In genomic region chr1:25520446-25521061, GRCh38 we compare ENCODE assay signal across 8 cellular contexts. TPM values are rescaled to one million over a fixed set of nuclear protein-coding genes. Genes with fewer than 3 reads are reported as not detected.
A peak's percentile ranks its signal among the peaks of the same experiment; 100 is the strongest.
DNase-seq lines count a peak whose midpoint lies in the region; ATAC-seq, FAIRE-seq and TF ChIP-seq lines count a peak whose summit lies in the region.

No MANE protein-coding gene starts in this region.

- no peak overlapping the region for H3K4me3 ChIP-seq in CD4-positive, CD25-positive, alpha-beta regulatory T cell (ENCODE audit: low read depth, low read length)
- H3K4me3 ChIP-seq in RWPE2 (ENCODE audit: severe bottlenecking) = no peak overlapping the region

- no peaks in the 10 kb centered on the region for H3K27me3 ChIP-seq in CD4-positive, CD25-positive, alpha-beta regulatory T cell (ENCODE audit: control insufficient read depth, insufficient read depth, low read length)
- H3K27me3 ChIP-seq in RWPE2 (ENCODE audit: insufficient read depth, poor library complexity, severe bottlenecking) = no peaks in the 10 kb centered on the region

- H3K9me3 Mint-ChIP-seq in CD4-positive, CD25-positive, alpha-beta regulatory T cell = peaks cover 0 to 4% (median 3%) of the 10 kb centered on the region in 7 donors
- H3K9me3 Mint-ChIP-seq in progenitor cell of endocrine pancreas (ENCODE audit: low read depth) = peaks cover 10% of the 10 kb centered on the region

- H3K27me3 Mint-ChIP-seq in CD4-positive, CD25-positive, alpha-beta regulatory T cell = no peaks in the 10 kb centered on the region
- H3K27me3 Mint-ChIP-seq in progenitor cell of endocrine pancreas = no peaks in the 10 kb centered on the region

- H3K36me3 Mint-ChIP-seq in CD4-positive, CD25-positive, alpha-beta regulatory T cell = no peaks in the 10 kb centered on the region
- H3K36me3 Mint-ChIP-seq in progenitor cell of endocrine pancreas (ENCODE audit: insufficient read depth) = no peaks in the 10 kb centered on the region

- H3K4me1 Mint-ChIP-seq in CD4-positive, CD25-positive, alpha-beta regulatory T cell = peaks cover 4 to 16% (median 10%) of the 10 kb centered on the region in 4 donors
- H3K4me1 Mint-ChIP-seq in progenitor cell of endocrine pancreas (ENCODE audit: low read depth) = peaks cover 5% of the 10 kb centered on the region

- peak; percentile 64 to 67 for ATAC-seq in CD4-positive, CD25-positive, alpha-beta regulatory T cell (ENCODE audit: low read depth in 2 of 2)
- ATAC-seq in RWPE2 (ENCODE audit: low read depth) (peak; percentile 56; the same call in 2 of the 3 replicates), GM21528 (IDR thresholded peaks at IDR 0.05; ENCODE audit: low FRiP score, unreplicated experiment) (no peak), HG03135 (IDR thresholded peaks at IDR 0.05; ENCODE audit: unreplicated experiment) (no peak)

- TF ChIP-seq CTCF in RWPE2 (IDR thresholded peaks at IDR 0.05; ENCODE audit: poor library complexity, severe bottlenecking) = peak; percentile 82
- TF ChIP-seq CTCF in progenitor cell of endocrine pancreas (IDR thresholded peaks at IDR 0.05; ENCODE audit: unreplicated experiment) = peak; percentile 93

- no peaks in the 10 kb centered on the region for H3K9me3 ChIP-seq in CD4-positive, CD25-positive, alpha-beta regulatory T cell (ENCODE audit: control insufficient read depth in 2 of 2, low read length in 2 of 2)
- no peaks in the 10 kb centered on the region for H3K9me3 ChIP-seq in RWPE2 (ENCODE audit: severe bottlenecking)

- H3K27ac Mint-ChIP-seq in CD4-positive, CD25-positive, alpha-beta regulatory T cell = peak overlapping the region; percentile 87 to 90 (median 88)
- no peak overlapping the region for H3K27ac Mint-ChIP-seq in progenitor cell of endocrine pancreas

- H3K4me1 ChIP-seq in CD4-positive, CD25-positive, alpha-beta regulatory T cell (ENCODE audit: control insufficient read depth, insufficient read depth, low read length, poor library complexity, severe bottlenecking) = peaks cover 5% of the 10 kb centered on the region
- H3K4me1 ChIP-seq in RWPE2 (ENCODE audit: insufficient read depth, poor library complexity, severe bottlenecking) = no peaks in the 10 kb centered on the region

- peak; percentile 50 to 83 (median 71) for DNase-seq in CD4-positive, CD25-positive, alpha-beta regulatory T cell
- DNase-seq in HTR-8/SVneo (ENCODE audit: insufficient read length, low spot score) (peak; percentile 57), RWPE2 (ENCODE audit: low spot score) (no peak), glomerular visceral epithelial cell (ENCODE audit: extremely low spot score) (peak; percentile 56), progenitor cell of endocrine pancreas (ENCODE audit: low spot score, unreplicated experiment) (no peak)
- DNase-seq in activated gamma-delta T cell treated with anti-CD3 and anti-CD28 coated beads, Interleukin-2, amount 50 U/mL, for 16 hours (ENCODE audit: low read depth) = peak; percentile 66

- no peaks in the 10 kb centered on the region for H3K36me3 ChIP-seq in CD4-positive, CD25-positive, alpha-beta regulatory T cell (ENCODE audit: control insufficient read depth, insufficient read depth, low read length)
- H3K36me3 ChIP-seq in RWPE2 (ENCODE audit: low read depth) = no peaks in the 10 kb centered on the region

- no peak overlapping the region for H3K4me3 Mint-ChIP-seq in CD4-positive, CD25-positive, alpha-beta regulatory T cell
- H3K4me3 Mint-ChIP-seq in progenitor cell of endocrine pancreas (ENCODE audit: low read depth) = no peak overlapping the region

- FAIRE-seq in HTR-8/SVneo (lab: Jason Lieb, UNC) = no peak

- H3K27ac ChIP-seq in CD4-positive, CD25-positive, alpha-beta regulatory T cell (ENCODE audit: insufficient read depth, low read length, poor library complexity, severe bottlenecking) = no peak overlapping the region
- H3K27ac ChIP-seq in RWPE2 (ENCODE audit: poor library complexity, severe bottlenecking) = no peak overlapping the region

RNA-seq across cellular contexts. Expression of gene LDLRAP1, which starts 22.9 kb away (rescaled TPM):
- total RNA-seq in CD4-positive, CD25-positive, alpha-beta regulatory T cell = 98.7 TPM
- polyA plus RNA-seq in CD4-positive, CD25-positive, alpha-beta regulatory T cell = 100 to 1,000 TPM; 170 to 326 (median 258) TPM
- total RNA-seq in progenitor cell of endocrine pancreas = 12.7 and 13.3 TPM in 2 replicates

Comparison
In these comparisons a context has a peak if more than half of its experiments do, and no peak if none do; other contexts are left out.
1. ATAC-seq: peak in CD4-positive, CD25-positive, alpha-beta regulatory T cell (2 of 2) and RWPE2 (single experiment); none in GM21528 (single experiment) and HG03135 (single experiment).
2. DNase-seq: peak in CD4-positive, CD25-positive, alpha-beta regulatory T cell (3 of 3), HTR-8/SVneo (single experiment), activated gamma-delta T cell treated with anti-CD3 and anti-CD28 coated beads, Interleukin-2, amount 50 U/mL, for 16 hours (single experiment) and glomerular visceral epithelial cell (single experiment); none in RWPE2 (single experiment) and progenitor cell of endocrine pancreas (single experiment).